8 cellular contexts compared by ENCODE assay signal in the genomic region with DNA sequence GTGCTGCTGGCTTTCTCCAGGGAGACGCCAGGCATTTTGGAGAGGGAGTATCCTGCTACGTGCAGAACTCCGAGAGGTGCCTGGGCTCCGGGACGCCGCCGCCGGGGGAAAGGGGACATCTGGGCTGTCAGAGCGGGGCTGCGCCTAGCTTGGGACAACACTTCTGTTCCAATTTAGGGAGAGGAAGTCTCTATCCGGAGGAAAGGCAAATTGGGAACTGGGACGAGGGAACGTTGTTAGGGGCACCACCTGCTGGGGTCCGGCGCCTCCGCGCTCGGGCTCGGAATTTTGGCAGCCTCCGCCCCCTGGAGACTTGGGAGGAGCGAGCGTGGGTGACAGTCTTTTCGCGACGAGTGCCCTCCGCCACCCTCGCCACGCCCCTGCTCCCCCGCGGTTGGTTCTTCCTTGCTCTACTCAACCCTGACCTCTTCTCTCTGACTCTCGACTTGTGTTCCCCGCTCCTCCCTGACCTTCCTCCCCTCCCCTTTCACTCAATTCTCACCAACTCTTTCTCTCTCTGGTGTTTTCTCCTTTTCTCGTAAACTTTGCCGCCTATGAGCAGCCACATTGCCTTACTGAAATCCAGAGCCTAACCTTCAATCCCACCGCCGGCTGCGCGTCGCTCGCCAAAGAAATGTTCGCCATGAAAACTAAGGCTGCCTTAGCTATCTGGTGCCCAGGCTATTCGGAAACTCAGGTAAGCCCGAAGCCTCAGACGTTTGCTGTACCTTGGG. TPM values are rescaled to one million over a fixed set of nuclear protein-coding genes. Genes with fewer than 3 reads are reported as not detected.
A peak's percentile ranks its signal among the peaks of the same experiment; 100 is the strongest.
DNase-seq lines count a peak whose midpoint lies in the region; ATAC-seq and TF ChIP-seq lines count a peak whose summit lies in the region.

No MANE protein-coding gene starts in this region.

- no peaks in the 10 kb centered on the region for H3K9me3 Mint-ChIP-seq in nephron

- H3K4me1 Mint-ChIP-seq in nephron = peaks cover 5% of the 10 kb centered on the region

- no peaks in the 10 kb centered on the region for H3K9me3 ChIP-seq in suprapubic skin

- no peak overlapping the region for H3K27ac ChIP-seq in suprapubic skin

- no peak for TF ChIP-seq EP300 in suprapubic skin (IDR thresholded peaks at IDR 0.05)

- in situ Hi-C loops in ACHN (cut with HindIII; ENCODE audit: low pct_ligation_motif_present, low pct_unique_long_range_greater_than_20kb, low sequenced_read_pairs) = no loop called here

- H3K27me3 Mint-ChIP-seq in nephron (ENCODE audit: low read depth) = peaks cover 90% of the 10 kb centered on the region

- no peak for TF ChIP-seq POLR2A in suprapubic skin (IDR thresholded peaks at IDR 0.05)

- H3K36me3 ChIP-seq in suprapubic skin = no peaks in the 10 kb centered on the region

- H3K27ac Mint-ChIP-seq in nephron = no peak overlapping the region

- peak overlapping the region; percentile 61 for H3K4me3 ChIP-seq in suprapubic skin

- no peaks in the 10 kb centered on the region for H3K36me3 Mint-ChIP-seq in nephron (ENCODE audit: low read depth)

- H3K27me3 ChIP-seq in suprapubic skin = peaks cover 31% of the 10 kb centered on the region

- TF ChIP-seq CTCF in nephron (IDR thresholded peaks at IDR 0.05; ENCODE audit: unreplicated experiment in 3 of 3) (no peak), suprapubic skin (IDR thresholded peaks at IDR 0.05) (no peak)

- ATAC-seq in GM18858 (IDR thresholded peaks at IDR 0.05; ENCODE audit: unreplicated experiment) (peak; percentile 47), HG02970 (IDR thresholded peaks at IDR 0.05; ENCODE audit: low FRiP score, unreplicated experiment) (peak; percentile 50)

- DNase-seq in NCI-H69 (lab: John Stamatoyannopoulos, UW) (peak; percentile 72), activated T-cell treated with anti-CD3 and anti-CD28 coated beads for 24 hours (ENCODE audit: low read depth) (peak; percentile 52), fibroblast of gingiva (ENCODE audit: low read depth) (peak; percentile 22), suprapubic skin (ENCODE audit: low spot score in 2 of 2) (peak; percentile 75 to 80), ACHN (no peak)

- H3K4me3 Mint-ChIP-seq in nephron = peak overlapping the region; percentile 81 to 87 (median 86)

- WGBS in suprapubic skin = under 1% methylated on average over 38 of the region's 44 CpGs

- H3K4me1 ChIP-seq in suprapubic skin = peaks cover 39% of the 10 kb centered on the region

RNA-seq across cellular contexts. Expression of gene TSLP, which starts 1.6 kb away (rescaled TPM):
- 1 to 10 TPM in 1 of 4 donors, under 1 TPM in 2, not detected in 1; 0.38 to 1.4 (median 0.62) TPM for total RNA-seq in suprapubic skin

RNA-seq across cellular contexts. Expression of gene WDR36, which starts 19.0 kb away (rescaled TPM):
- total RNA-seq in suprapubic skin = 10 to 100 TPM; 20.0 to 32.2 (median 26.2) TPM
